Comparison of ENCODE assay signal across 1 cellular context in genomic region chr16:27235055-27235937, GRCh38.
TF ChIP-seq lines count a peak whose summit lies in the region.

No MANE protein-coding gene starts in this region.

TF ChIP-seq in GM23338, 12 proteins besides CTCF, POLR2A, EP300 and RAD21 (continued from another document):
- TF ChIP-seq REST (IDR thresholded peaks at IDR 0.05; ENCODE audit: unreplicated experiment) (no peak), CREB1 (CRISPR knock-in tag; IDR thresholded peaks at IDR 0.05; ENCODE audit: low read depth) (no peak), POLR2AphosphoS5 (IDR thresholded peaks at IDR 0.05; ENCODE audit: low read depth) (no peak), STAT1 (IDR thresholded peaks at IDR 0.05; ENCODE audit: unreplicated experiment) (no peak), ZNF114 (CRISPR knock-in tag; IDR thresholded peaks at IDR 0.05) (no peak)
